Comparison of ENCODE assay signal across 1 cellular context in genomic region chr6:33007831-33008395, GRCh38.
TF ChIP-seq lines count a peak whose summit lies in the region.

No MANE protein-coding gene starts in this region.

TF ChIP-seq in GM23338, 12 proteins besides CTCF, POLR2A, EP300 and RAD21 (continued from another document):
- TF ChIP-seq ZNF462 (CRISPR knock-in tag; IDR thresholded peaks at IDR 0.05) (no peak), ZNF114 (CRISPR knock-in tag; IDR thresholded peaks at IDR 0.05) (no peak), EZH2 (IDR thresholded peaks at IDR 0.05; ENCODE audit: low read depth, unreplicated experiment) (no peak), POLR2AphosphoS5 (IDR thresholded peaks at IDR 0.05; ENCODE audit: low read depth) (no peak), NANOG (IDR thresholded peaks at IDR 0.05; ENCODE audit: borderline replicate concordance) (no peak), ETS1 (IDR thresholded peaks at IDR 0.05) (no peak)
TF ChIP-seq in GM23338: peak in this region for 0.
